In genomic region chr1:226337294-226337870, GRCh38 we compare ENCODE assay signal across 19 cellular contexts. TPM values are rescaled to one million over a fixed set of nuclear protein-coding genes. Genes with fewer than 3 reads are reported as not detected.
DNase-seq lines count a peak whose midpoint lies in the region; ATAC-seq and TF ChIP-seq lines count a peak whose summit lies in the region.
"Had no signal": no experiment of that assay in that cellular context is flagged by ENCODE, and none has a peak within 500 bp of the region (broad histone marks: within the 10 kb centered on the region; RNA-seq: fewer than 3 reads in every experiment).

No MANE protein-coding gene starts in this region.

- H3K36me3 Mint-ChIP-seq in activated T-cell treated with anti-CD3 and anti-CD28 coated beads, Interleukin-2, amount 50 U/mL, for 4 hours (ENCODE audit: insufficient read depth): peaks cover 4% of the 10 kb centered on the region
- peaks cover 5 to 9% of the 10 kb centered on the region in 2 donors for H3K36me3 Mint-ChIP-seq in stimulated activated naive B cell treated with anti-CD40 and anti-IgM and Interleukin-4, amounts not matched to agents 10 μg/mL and 1 μg/mL and 100 μg/mL, for 72 hours
- H3K36me3 Mint-ChIP-seq: CD8-positive, alpha-beta T cell had no signal

- peak; percentile 59 to 76 for ATAC-seq in activated T-cell treated with anti-CD3 and anti-CD28 coated beads, Interleukin-2, amount 50 U/mL, for 4 hours
- no peak for ATAC-seq in stimulated activated naive B cell treated with anti-CD40 and anti-IgM and Interleukin-4, amounts not matched to agents 10 μg/mL and 1 μg/mL and 100 μg/mL, for 72 hours (replicated peaks)
- ATAC-seq in HG03280 (IDR thresholded peaks at IDR 0.05; ENCODE audit: unreplicated experiment): no peak
- ATAC-seq: CD8-positive, alpha-beta T cell had no signal

- peak overlapping the region; percentile 3 for H3K27ac Mint-ChIP-seq in stimulated activated naive B cell treated with anti-CD40 and anti-IgM and Interleukin-4, amounts not matched to agents 10 μg/mL and 1 μg/mL and 100 μg/mL, for 72 hours
- H3K27ac Mint-ChIP-seq: CD8-positive, alpha-beta T cell had no signal

- peaks cover 4% of the 10 kb centered on the region for H3K27me3 Mint-ChIP-seq in activated T-cell treated with anti-CD3 and anti-CD28 coated beads, Interleukin-2, amount 50 U/mL, for 4 hours (ENCODE audit: low read depth)
- H3K27me3 Mint-ChIP-seq in stimulated activated naive B cell treated with anti-CD40 and anti-IgM and Interleukin-4, amounts not matched to agents 10 μg/mL and 1 μg/mL and 100 μg/mL, for 72 hours: peaks cover 4 to 5% of the 10 kb centered on the region in 2 donors

- H3K4me2 ChIP-seq in OCI-LY7 (ENCODE audit: low read length): peak overlapping the region; percentile 6; the same call in 1 of the 2 replicates
- H3K4me2 ChIP-seq: BLaER1 treated with 17β-estradiol and CSF1 and Interleukin-3, amounts not matched to agents 10 nM and 100 nM; PC-9 had no signal

- POLR2A ChIA-PET in OCI-LY7 (lab: Charles Lee): interaction anchor here (0.7 to 1.5 kb wide), 4 partner anchors 10 to 213 kb away, joined by 3 to 5 read pairs (median 4); no protein-coding TSS in a partner anchor

- peaks cover 15% of the 10 kb centered on the region for H3K4me1 Mint-ChIP-seq in activated T-cell treated with anti-CD3 and anti-CD28 coated beads, Interleukin-2, amount 50 U/mL, for 4 hours (ENCODE audit: low read depth)
- H3K4me1 Mint-ChIP-seq in stimulated activated naive B cell treated with anti-CD40 and anti-IgM and Interleukin-4, amounts not matched to agents 10 μg/mL and 1 μg/mL and 100 μg/mL, for 72 hours: peaks cover 4 to 6% of the 10 kb centered on the region in 2 donors

- peak overlapping the region; percentile 48 for H3K4me3 Mint-ChIP-seq in activated T-cell treated with anti-CD3 and anti-CD28 coated beads, Interleukin-2, amount 50 U/mL, for 4 hours
- H3K4me3 Mint-ChIP-seq in stimulated activated naive B cell treated with anti-CD40 and anti-IgM and Interleukin-4, amounts not matched to agents 10 μg/mL and 1 μg/mL and 100 μg/mL, for 72 hours: no peak overlapping the region
- H3K4me3 Mint-ChIP-seq: CD8-positive, alpha-beta T cell had no signal

- no peak for TF ChIP-seq CTCF in OCI-LY7 (conservative IDR thresholded peaks at IDR 0.05; ENCODE audit: low read length)

- H3K4me1 ChIP-seq in OCI-LY7 (ENCODE audit: insufficient read depth, low read length, poor library complexity, severe bottlenecking): peaks cover 47% of the 10 kb centered on the region

- no peak for DNase-seq in activated T-cell treated with anti-CD3 and anti-CD28 coated beads, Interleukin-2, amount 50 U/mL, for 4 hours
- no peak for DNase-seq in activated T-cell treated with anti-CD3 and anti-CD28 coated beads, Interleukin-2, amount 50 U/mL, for 48 hours
- peak; percentile 25 for DNase-seq in stimulated activated CD4-positive, alpha-beta T cell treated with anti-CD3 and anti-CD28 coated beads, Interleukin-4, amount 100 ng/mL, for 24 hours
- DNase-seq in stimulated activated CD4-positive, alpha-beta T cell treated with anti-CD3 and anti-CD28 coated beads, Interleukin-2, amount 100 ng/mL, for 24 hours: no peak
- DNase-seq in OCI-LY7 (ENCODE audit: low spot score): no peak
- no peak for DNase-seq in stimulated activated naive B cell treated with anti-CD40 and anti-IgM and Interleukin-4, amounts not matched to agents 10 μg/mL and 1 μg/mL and 100 μg/mL, for 72 hours
- DNase-seq: Calu3; CD8-positive, alpha-beta T cell; EL; KG1; NCI-H1417; NCI-H187 treated with DMSO at 0.1 percent for 48 hours; NCI-H2227 treated with DMSO at 0.1 percent for 48 hours; NCI-H510A treated with DMSO at 0.1 percent for 48 hours; NCI-H774; PC-9 had no signal

- H3K9me2 ChIP-seq in OCI-LY7 (ENCODE audit: insufficient read depth, low read length): no peaks in the 10 kb centered on the region

- H3K9me3 Mint-ChIP-seq in activated T-cell treated with anti-CD3 and anti-CD28 coated beads, Interleukin-2, amount 50 U/mL, for 4 hours: peaks cover 5% of the 10 kb centered on the region
- H3K9me3 Mint-ChIP-seq in stimulated activated naive B cell treated with anti-CD40 and anti-IgM and Interleukin-4, amounts not matched to agents 10 μg/mL and 1 μg/mL and 100 μg/mL, for 72 hours: peaks cover 7 to 10% of the 10 kb centered on the region in 2 donors
- H3K9me3 Mint-ChIP-seq: CD8-positive, alpha-beta T cell had no signal

- H3K9me3 ChIP-seq in OCI-LY7 (ENCODE audit: low read length): peaks cover 7% of the 10 kb centered on the region; the same call in 1 of the 2 replicates

- no peaks in the 10 kb centered on the region for H3K79me2 ChIP-seq in OCI-LY7 (ENCODE audit: insufficient read depth, low read depth, low read length)

- H2AFZ ChIP-seq in OCI-LY7 (ENCODE audit: low read length): peak overlapping the region; percentile 95
- H2AFZ ChIP-seq: PC-9 had no signal

- no TSS peak for BruUV-seq in OCI-LY7 (replicated peaks; lab: Mats Ljungman, UMichigan)

- CTCF ChIA-PET in OCI-LY7 (lab: Charles Lee; ENCODE audit: unreplicated experiment): no interaction called here

- no peaks in the 10 kb centered on the region for H4K20me1 ChIP-seq in OCI-LY7 (ENCODE audit: insufficient read depth, low read length)
- H4K20me1 ChIP-seq: BLaER1 treated with 17β-estradiol and CSF1 and Interleukin-3, amounts not matched to agents 10 nM and 100 nM had no signal

- intact Hi-C loops in OCI-LY7 (cut with micrococcal nuclease; ENCODE audit: unreplicated experiment): no loop called here

- no peaks in the 10 kb centered on the region; the same call in 1 of the 2 replicates for H3K36me3 ChIP-seq in OCI-LY7 (ENCODE audit: insufficient read depth, low read length)
- H3K36me3 ChIP-seq: BLaER1 treated with 17β-estradiol and CSF1 and Interleukin-3, amounts not matched to agents 10 nM and 100 nM had no signal

- H3K4me3 ChIP-seq in OCI-LY7 (ENCODE audit: low read depth, low read length, poor library complexity, severe bottlenecking): no peak overlapping the region
- H3K4me3 ChIP-seq: BLaER1 treated with 17β-estradiol and CSF1 and Interleukin-3, amounts not matched to agents 10 nM and 100 nM; PC-9 had no signal

- no peak overlapping the region for H3K27ac ChIP-seq in OCI-LY7 (ENCODE audit: low read depth, low read length, poor library complexity, severe bottlenecking)
- H3K27ac ChIP-seq: BLaER1 treated with 17β-estradiol and CSF1 and Interleukin-3, amounts not matched to agents 10 nM and 100 nM; PC-9; RWPE1 had no signal

RNA-seq across cellular contexts. Expression of gene LIN9, which starts 28.4 kb away (rescaled TPM):
- total RNA-seq in activated T-cell treated with anti-CD3 and anti-CD28 coated beads, Interleukin-2, amount 50 U/mL, for 4 hours: 1 to 10 TPM; 7.5 to 8.6 (median 8.3) TPM
- total RNA-seq in OCI-LY7 (2014; rRNA removed; shearing (Covaris generic)): 17.2 and 19.7 TPM in 2 replicates
- 20.1 and 22.4 TPM in 2 replicates for total RNA-seq in OCI-LY7 (2022)

Comparison
In these comparisons a context has a peak if more than half of its experiments do, and no peak if none do; other contexts are left out.
1. ATAC-seq: peak in activated T-cell treated with anti-CD3 and anti-CD28 coated beads, Interleukin-2, amount 50 U/mL, for 4 hours (2 of 2); none in stimulated activated naive B cell treated with anti-CD40 and anti-IgM and Interleukin-4, amounts not matched to agents 10 μg/mL and 1 μg/mL and 100 μg/mL, for 72 hours (0 of 2) and HG03280 (single experiment).